Comparison of ENCODE assay signal across 17 cellular contexts in genomic region chr7:5435291-5436002, GRCh38. TPM values are rescaled to one million over a fixed set of nuclear protein-coding genes. Genes with fewer than 3 reads are reported as not detected.
DNase-seq lines count a peak whose midpoint lies in the region; ATAC-seq and TF ChIP-seq lines count a peak whose summit lies in the region.
"Had no signal": no experiment of that assay in that cellular context is flagged by ENCODE, and none has a peak within 500 bp of the region (broad histone marks: within the 10 kb centered on the region; RNA-seq: fewer than 3 reads in every experiment).

No MANE protein-coding gene starts in this region.

- peak; percentile 25 for DNase-seq in Right ventricle myocardium inferior (ENCODE audit: missing footprints)
- DNase-seq in heart left ventricle, result no peak
- DNase-seq in OCI-LY7 (ENCODE audit: low spot score), result peak; percentile 87
- no peak for DNase-seq in UCSD-AML1 (lab: John Stamatoyannopoulos, UW; ENCODE audit: unreplicated experiment)
- DNase-seq in NCI-H2196 (lab: John Stamatoyannopoulos, UW; ENCODE audit: unreplicated experiment), result no peak
- DNase-seq in Peyer's patch, result no peak
- DNase-seq: activated CD4-positive, alpha-beta T cell treated with anti-CD3 and anti-CD28 coated beads, Interleukin-2, amount 50 U/mL, for 4 hours; activated T-cell treated with anti-CD3 and anti-CD28 coated beads, Interleukin-2, amount 50 U/mL, for 4 hours; brain microvascular endothelial cell; erythroblast; GM23248; NCI-H187 treated with DMSO at 0.1 percent for 48 hours had no signal

- 96 to 98% (median 96%) methylated on average over 11 to 12 of the region's 12 CpGs for WGBS in heart left ventricle, 4 donors

- POLR2A ChIA-PET in OCI-LY7 (lab: Charles Lee), result interaction anchor here (1.2 to 1.8 kb wide), 2 partner anchors 11 to 13 kb away, joined by 3 to 4 read pairs; no protein-coding TSS in a partner anchor

- H3K4me1 ChIP-seq in heart left ventricle (peaks cover 0 to 18% (median 6%) of the 10 kb centered on the region in 12 donors), OCI-LY7 (ENCODE audit: insufficient read depth, low read length, poor library complexity, severe bottlenecking) (peaks cover 22% of the 10 kb centered on the region), Peyer's patch (peaks cover 0 to 2% (median 0%) of the 10 kb centered on the region in 4 donors)

- H3K4me3 ChIP-seq in heart left ventricle, result no peak overlapping the region
- H3K4me3 ChIP-seq in OCI-LY7 (ENCODE audit: low read depth, low read length, poor library complexity, severe bottlenecking), result peak overlapping the region; percentile 37
- no peak overlapping the region for H3K4me3 ChIP-seq in Peyer's patch
- H3K4me3 ChIP-seq: GM23248, lung had no signal

- no peaks in the 10 kb centered on the region for H3K9me2 ChIP-seq in OCI-LY7 (ENCODE audit: insufficient read depth, low read length)

- H3K79me2 ChIP-seq in OCI-LY7 (ENCODE audit: insufficient read depth, low read depth, low read length), result no peaks in the 10 kb centered on the region

- TSS peak; percentile 59 for BruUV-seq in OCI-LY7 (replicated peaks; lab: Mats Ljungman, UMichigan)

- H3K36me3 ChIP-seq in heart left ventricle, result peaks cover 0 to 6% (median 0%) of the 10 kb centered on the region in 9 donors
- peaks cover 25% of the 10 kb centered on the region for H3K36me3 ChIP-seq in OCI-LY7 (ENCODE audit: insufficient read depth, low read length)
- H3K36me3 ChIP-seq in Peyer's patch, result peaks cover 0 to 5% (median 0%) of the 10 kb centered on the region in 3 donors
- H3K36me3 ChIP-seq: brain microvascular endothelial cell had no signal

- H3K27me3 ChIP-seq in heart left ventricle (no peaks in the 10 kb centered on the region), Peyer's patch (no peaks in the 10 kb centered on the region)
- H3K27me3 ChIP-seq: brain microvascular endothelial cell had no signal

- TF ChIP-seq POLR2A in heart left ventricle (IDR thresholded peaks at IDR 0.05), result no peak
- no peak for TF ChIP-seq POLR2A in Peyer's patch (IDR thresholded peaks at IDR 0.05)

- H3K27ac ChIP-seq in heart left ventricle (no peak overlapping the region), OCI-LY7 (ENCODE audit: low read depth, low read length, poor library complexity, severe bottlenecking) (peak overlapping the region; percentile 71), Peyer's patch (no peak overlapping the region)
- H3K27ac ChIP-seq: brain microvascular endothelial cell, GM23248 had no signal

- no peaks in the 10 kb centered on the region for H4K20me1 ChIP-seq in OCI-LY7 (ENCODE audit: insufficient read depth, low read length)

- intact Hi-C loops in Right ventricle myocardium inferior (cut with DNase I), result no loop called here
- intact Hi-C loops in heart left ventricle (cut with DNase I), result no loop called here
- intact Hi-C loops in OCI-LY7 (cut with micrococcal nuclease; ENCODE audit: unreplicated experiment), result loop anchor here (1.0 kb wide), 2 partner anchors 11 to 38 kb away; no protein-coding TSS in a partner anchor

- TF ChIP-seq CTCF in heart left ventricle (IDR thresholded peaks at IDR 0.05), result no peak
- no peak for TF ChIP-seq CTCF in OCI-LY7 (conservative IDR thresholded peaks at IDR 0.05; ENCODE audit: low read length)
- TF ChIP-seq CTCF in Peyer's patch (IDR thresholded peaks at IDR 0.05), result no peak

- peaks cover 0 to 14% (median 2%) of the 10 kb centered on the region in 12 donors for H3K9me3 ChIP-seq in heart left ventricle
- H3K9me3 ChIP-seq in OCI-LY7 (ENCODE audit: low read length), result no peaks in the 10 kb centered on the region
- H3K9me3 ChIP-seq in Peyer's patch, result peaks cover 0 to 4% (median 0%) of the 10 kb centered on the region in 4 donors

- CTCF ChIA-PET in OCI-LY7 (lab: Charles Lee; ENCODE audit: unreplicated experiment), result no interaction called here

- no peak overlapping the region for H2AFZ ChIP-seq in OCI-LY7 (ENCODE audit: low read length)
- H2AFZ ChIP-seq: GM23248 had no signal

- ATAC-seq in Right ventricle myocardium inferior, result no peak
- no peak for ATAC-seq in heart left ventricle
- ATAC-seq in GM21786 (IDR thresholded peaks at IDR 0.05; ENCODE audit: unreplicated experiment), result peak; percentile 81
- no peak for ATAC-seq in GM18517 (IDR thresholded peaks at IDR 0.05; ENCODE audit: unreplicated experiment)
- ATAC-seq: activated naive CD4-positive, alpha-beta T cell treated with anti-CD3 and anti-CD28 coated beads, Interleukin-2, amount 50 U/mL, for 72 hours; activated T-cell treated with anti-CD3 and anti-CD28 coated beads, Interleukin-2, amount 50 U/mL, for 4 hours; natural killer cell treated with Interleukin-12 subunit alpha and Interleukin-12 subunit beta and Interleukin-15 and Interleukin-18, amount 100 ng/mL, for 72 hours had no signal

- H3K4me2 ChIP-seq in OCI-LY7 (ENCODE audit: low read length), result peak overlapping the region; percentile 73

RNA-seq across cellular contexts. Expression of gene TNRC18, which starts 11.8 kb away (rescaled TPM):
- 34.8 TPM for total RNA-seq in Right ventricle myocardium inferior
- total RNA-seq in heart left ventricle, result 10 to 100 TPM; 23.4 to 66.6 (median 35.4) TPM
- polyA plus RNA-seq in heart left ventricle, result 10 to 100 TPM; 26.7 to 27.6 TPM
- 12.2 and 21.2 TPM in 2 replicates for total RNA-seq in OCI-LY7 (2014; rRNA removed; shearing (Covaris generic))
- total RNA-seq in OCI-LY7 (2022), result 64.2 and 70.4 TPM in 2 replicates
- total RNA-seq in Peyer's patch, result 100 to 1,000 TPM; 112 to 325 (median 211) TPM

Comparison
In these comparisons a context has a peak if more than half of its experiments do, and no peak if none do; other contexts are left out.
1. DNase-seq: peak in Right ventricle myocardium inferior (single experiment) and OCI-LY7 (single experiment); none in heart left ventricle (0 of 5), UCSD-AML1 (single experiment), NCI-H2196 (single experiment) and Peyer's patch (0 of 3).